10 cellular contexts compared by ENCODE assay signal in genomic region chr1:31926252-31926651, GRCh38. TPM values are rescaled to one million over a fixed set of nuclear protein-coding genes. Genes with fewer than 3 reads are reported as not detected.
DNase-seq lines count a peak whose midpoint lies in the region; ATAC-seq and TF ChIP-seq lines count a peak whose summit lies in the region.
"Had no signal": no experiment of that assay in that cellular context is flagged by ENCODE, and none has a peak within 500 bp of the region (broad histone marks: within the 10 kb centered on the region; RNA-seq: fewer than 3 reads in every experiment).

No MANE protein-coding gene starts in this region.

- CTCF ChIA-PET in Calu3 (lab: Charles Lee) = interaction anchor here (0.6 to 1.6 kb wide), 4 partner anchors 9 to 199 kb away, joined by 3 to 7 read pairs (median 4); partner anchors contain the start of gene SPOCD1

- peaks cover 63% of the 10 kb centered on the region for H3K36me3 Mint-ChIP-seq in Calu3 (ENCODE audit: insufficient read depth, unreplicated experiment)
- peaks cover 35% of the 10 kb centered on the region for H3K36me3 Mint-ChIP-seq in activated naive CD8-positive, alpha-beta T cell treated with anti-CD3 and anti-CD28 coated beads, Interleukin-2, amount 50 U/mL, for 24 hours (ENCODE audit: low read depth)
- H3K36me3 Mint-ChIP-seq: mesothelial cell of epicardium had no signal

- H3K9me3 ChIP-seq in Karpas-422 (ENCODE audit: low read length) (no peaks in the 10 kb centered on the region), smooth muscle cell (replicated peaks; ENCODE audit: low read depth) (no peaks in the 10 kb centered on the region)
- H3K9me3 ChIP-seq: esophagus muscularis mucosa, testis had no signal

- peaks cover 5% of the 10 kb centered on the region; the same call in 1 of the 2 replicates for H3K36me3 ChIP-seq in Karpas-422 (ENCODE audit: insufficient read depth, low read length)
- H3K36me3 ChIP-seq in smooth muscle cell (ENCODE audit: low read depth) = no peaks in the 10 kb centered on the region
- H3K36me3 ChIP-seq: esophagus muscularis mucosa had no signal

- H3K79me2 ChIP-seq in Karpas-422 (ENCODE audit: low read length) (peaks cover 98% of the 10 kb centered on the region), smooth muscle cell (ENCODE audit: low read depth) (peaks cover 98% of the 10 kb centered on the region)

- peaks cover 16% of the 10 kb centered on the region for H3F3A ChIP-seq in smooth muscle cell (ENCODE audit: low read depth)

- peaks cover 62% of the 10 kb centered on the region for H3K4me1 ChIP-seq in Karpas-422 (ENCODE audit: low read length)
- H3K4me1 ChIP-seq in smooth muscle cell (ENCODE audit: low read depth) = peaks cover 41% of the 10 kb centered on the region

- no peaks in the 10 kb centered on the region for H3K27me3 Mint-ChIP-seq in Calu3 (ENCODE audit: unreplicated experiment)
- no peaks in the 10 kb centered on the region for H3K27me3 Mint-ChIP-seq in activated naive CD8-positive, alpha-beta T cell treated with anti-CD3 and anti-CD28 coated beads, Interleukin-2, amount 50 U/mL, for 24 hours

- no peaks in the 10 kb centered on the region for H3K27me3 ChIP-seq in Karpas-422 (ENCODE audit: low read length)
- H3K27me3 ChIP-seq in smooth muscle cell (ENCODE audit: low read depth) = no peaks in the 10 kb centered on the region
- H3K27me3 ChIP-seq: esophagus muscularis mucosa, testis had no signal

- no peak overlapping the region for H3K9ac ChIP-seq in Karpas-422 (ENCODE audit: low read length)
- H3K9ac ChIP-seq in smooth muscle cell (ENCODE audit: low read depth) = no peak overlapping the region

- H3K27ac Mint-ChIP-seq in Calu3 (ENCODE audit: unreplicated experiment) = peak overlapping the region; percentile 48
- H3K27ac Mint-ChIP-seq in activated naive CD8-positive, alpha-beta T cell treated with anti-CD3 and anti-CD28 coated beads, Interleukin-2, amount 50 U/mL, for 24 hours = peak overlapping the region; percentile 88
- H3K27ac Mint-ChIP-seq: mesothelial cell of epicardium had no signal

- H4K20me1 ChIP-seq in Karpas-422 (ENCODE audit: insufficient read depth, low read depth, low read length) = peaks cover 33% of the 10 kb centered on the region
- H4K20me1 ChIP-seq in smooth muscle cell (ENCODE audit: low read depth) = peaks cover 99% of the 10 kb centered on the region

- H2AFZ ChIP-seq in Karpas-422 (ENCODE audit: low read length) (no peak overlapping the region), smooth muscle cell (ENCODE audit: low read depth) (no peak overlapping the region)

- peak overlapping the region; percentile 13 for H3K4me3 Mint-ChIP-seq in Calu3 (ENCODE audit: low read depth, unreplicated experiment)
- peak overlapping the region; percentile 66 for H3K4me3 Mint-ChIP-seq in activated naive CD8-positive, alpha-beta T cell treated with anti-CD3 and anti-CD28 coated beads, Interleukin-2, amount 50 U/mL, for 24 hours
- H3K4me3 Mint-ChIP-seq: mesothelial cell of epicardium had no signal

- H3K4me3 ChIP-seq in Karpas-422 (ENCODE audit: low read length) (no peak overlapping the region), smooth muscle cell (no peak overlapping the region)
- H3K4me3 ChIP-seq: esophagus muscularis mucosa, testis had no signal

- 91% methylated on average over 2 of the region's 2 CpGs for WGBS in smooth muscle cell (ENCODE audit: low lambda C conversion rate)

- H3K4me2 ChIP-seq in Karpas-422 (ENCODE audit: low read depth, low read length, poor library complexity, severe bottlenecking) = peak overlapping the region; percentile 28
- no peak overlapping the region for H3K4me2 ChIP-seq in smooth muscle cell

- BruUV-seq in Calu3 (replicated peaks; lab: Mats Ljungman, UMichigan) = no TSS peak

- ATAC-seq in activated naive CD8-positive, alpha-beta T cell treated with anti-CD3 and anti-CD28 coated beads, Interleukin-2, amount 50 U/mL, for 24 hours = no peak

- peaks cover 77% of the 10 kb centered on the region for H3K4me1 Mint-ChIP-seq in Calu3 (ENCODE audit: low read depth, unreplicated experiment)
- H3K4me1 Mint-ChIP-seq in activated naive CD8-positive, alpha-beta T cell treated with anti-CD3 and anti-CD28 coated beads, Interleukin-2, amount 50 U/mL, for 24 hours = peaks cover 95% of the 10 kb centered on the region

- peak overlapping the region; percentile 36 for H3K27ac ChIP-seq in Karpas-422 (ENCODE audit: low read length)
- H3K27ac ChIP-seq in smooth muscle cell (ENCODE audit: low read depth) = peak overlapping the region; percentile 35

- H3K9me2 ChIP-seq in Karpas-422 (replicated peaks; ENCODE audit: insufficient read depth, low read length) = no peaks in the 10 kb centered on the region

- no peak for TF ChIP-seq CTCF in Calu3 (IDR thresholded peaks at IDR 0.05; ENCODE audit: unreplicated experiment)
- no peak for TF ChIP-seq CTCF in smooth muscle cell (IDR thresholded peaks at IDR 0.05; ENCODE audit: borderline replicate concordance, insufficient read depth, poor library complexity, severe bottlenecking)

- H3K9me3 Mint-ChIP-seq in Calu3 (ENCODE audit: low read depth, unreplicated experiment) = no peaks in the 10 kb centered on the region
- no peaks in the 10 kb centered on the region for H3K9me3 Mint-ChIP-seq in activated naive CD8-positive, alpha-beta T cell treated with anti-CD3 and anti-CD28 coated beads, Interleukin-2, amount 50 U/mL, for 24 hours
- H3K9me3 Mint-ChIP-seq: mesothelial cell of epicardium had no signal

- intact Hi-C loops in Calu3 (cut with micrococcal nuclease; ENCODE audit: unreplicated experiment) = loop anchor here (10.0 kb wide), 1 partner anchor 89 kb away; the partner anchor contains the start of gene KHDRBS1

- DNase-seq in Calu3 (no peak), Karpas-422 (no peak), smooth muscle cell (lab: John Stamatoyannopoulos, UW; ENCODE audit: unreplicated experiment) (no peak), SKM-1 (lab: John Stamatoyannopoulos, UW; ENCODE audit: unreplicated experiment) (no peak), iPS-NIHi7 (ENCODE audit: extremely low spot score) (no peak), UCSD-AML1 (lab: John Stamatoyannopoulos, UW; ENCODE audit: unreplicated experiment) (no peak)
- DNase-seq in activated naive CD8-positive, alpha-beta T cell treated with anti-CD3 and anti-CD28 coated beads, Interleukin-2, amount 50 U/mL, for 24 hours = no peak
- DNase-seq: testis had no signal

RNA-seq across cellular contexts. Expression of gene PTP4A2, which starts 11.9 kb away (rescaled TPM):
- total RNA-seq in Calu3 (2022) = 337 and 366 TPM in 2 replicates
- total RNA-seq in Karpas-422 (2014; rRNA removed; shearing (Covaris generic); ENCODE audit: low replicate concordance) = 215 and 401 TPM in 2 replicates
- 460 and 518 TPM in 2 replicates for total RNA-seq in smooth muscle cell
- 316 and 334 TPM in 2 replicates for polyA plus RNA-seq in smooth muscle cell
